25 cellular contexts compared by ENCODE assay signal in the genomic region with DNA sequence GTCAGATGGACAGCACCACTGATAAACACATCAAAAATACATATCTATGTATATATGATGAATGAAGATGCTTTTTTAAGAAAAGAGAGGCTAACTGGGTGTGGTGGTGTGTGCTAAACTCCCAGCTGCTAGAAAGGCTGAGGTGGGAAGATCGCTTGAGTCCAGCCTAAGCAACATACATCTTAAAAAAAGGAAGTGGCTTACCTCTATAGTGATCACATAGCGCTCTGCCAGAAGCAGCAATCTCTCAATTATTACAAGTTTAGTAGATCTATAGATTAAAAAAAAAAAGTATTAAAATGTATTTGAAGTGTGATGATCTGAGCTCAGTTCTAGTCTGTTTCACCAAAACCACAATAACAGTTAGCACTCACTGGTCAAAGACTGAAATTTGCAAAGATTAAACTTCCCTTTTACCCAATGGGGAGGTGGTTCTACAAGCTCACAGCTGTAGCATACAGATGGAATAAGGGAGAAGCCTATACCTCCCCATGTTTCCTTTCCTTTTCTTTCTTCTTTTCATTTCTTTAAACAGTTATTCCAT.
DNase-seq lines count a peak whose midpoint lies in the region; ATAC-seq and TF ChIP-seq lines count a peak whose summit lies in the region.
"Had no signal": no experiment of that assay in that cellular context is flagged by ENCODE, and none has a peak within 500 bp of the region (broad histone marks: within the 10 kb centered on the region; RNA-seq: fewer than 3 reads in every experiment).

No MANE protein-coding gene starts in this region.

- no peak overlapping the region for H3K9ac ChIP-seq in DND-41 (ENCODE audit: low read depth, low read length)
- H3K9ac ChIP-seq in GM23248: no peak overlapping the region

- no peaks in the 10 kb centered on the region for H3K9me3 Mint-ChIP-seq in activated CD8-positive, alpha-beta memory T cell treated with anti-CD3 and anti-CD28 coated beads, Interleukin-2, amount 10 ng/mL, durations not matched to agents 7 days and 5 days (ENCODE audit: low read depth)
- H3K9me3 Mint-ChIP-seq in naive thymus-derived CD4-positive, alpha-beta T cell: no peaks in the 10 kb centered on the region
- H3K9me3 Mint-ChIP-seq: IgD-negative memory B cell; nephron progenitor cell; stimulated activated memory B cell treated with anti-CD40 and anti-IgM and Interleukin-4, amounts not matched to agents 10 μg/mL and 1 μg/mL and 100 μg/mL, for 72 hours had no signal

- H3K9me2 ChIP-seq in GM23248 (ENCODE audit: insufficient read depth): no peaks in the 10 kb centered on the region

- H3K4me2 ChIP-seq in DND-41 (ENCODE audit: insufficient read depth, low read length) (no peak overlapping the region), GM23248 (ENCODE audit: unreplicated experiment) (no peak overlapping the region)
- H3K4me2 ChIP-seq: hepatocyte had no signal

- peak; percentile 51 for ATAC-seq in activated CD8-positive, alpha-beta memory T cell treated with anti-CD3 and anti-CD28 coated beads, Interleukin-2, amount 10 ng/mL, durations not matched to agents 7 days and 5 days
- ATAC-seq in DND-41 (ENCODE audit: insufficient read depth, low read depth): peak; percentile 39; the same call in 1 of the 3 replicates
- ATAC-seq in naive thymus-derived CD4-positive, alpha-beta T cell: peak; percentile 36
- ATAC-seq: mucosa of descending colon; stimulated activated memory B cell treated with anti-CD40 and anti-IgM and Interleukin-4, amounts not matched to agents 10 μg/mL and 1 μg/mL and 100 μg/mL, for 72 hours; upper lobe of right lung had no signal

- TF ChIP-seq CTCF in DND-41 (IDR thresholded peaks at IDR 0.05; ENCODE audit: borderline replicate concordance, extremely low read depth, low read length, poor library complexity, severe bottlenecking): no peak

- CTCF ChIA-PET in activated CD8-positive, alpha-beta memory T cell treated with anti-CD3 and anti-CD28 coated beads, Interleukin-2, amount 10 ng/mL, durations not matched to agents 7 days and 5 days (lab: Charles Lee): interaction anchor here (1.0 to 6.6 kb wide), 6 partner anchors 8 to 199 kb away, joined by 3 to 92 read pairs (median 3); no protein-coding TSS in a partner anchor
- CTCF ChIA-PET in naive thymus-derived CD4-positive, alpha-beta T cell (lab: Charles Lee): interaction anchor here (0.7 to 6.7 kb wide), 3 partner anchors 10 to 140 kb away, joined by 3 to 78 read pairs (median 3); no protein-coding TSS in a partner anchor

- H3K36me3 ChIP-seq in DND-41 (ENCODE audit: insufficient read depth, low read length) (peaks cover 90% of the 10 kb centered on the region), GM23248 (ENCODE audit: low read depth) (peaks cover 76% of the 10 kb centered on the region)
- peaks cover 32 to 71% (median 36%) of the 10 kb centered on the region in 3 experiments for H3K36me3 ChIP-seq in naive thymus-derived CD4-positive, alpha-beta T cell (ENCODE audit: control insufficient read depth in 2 of 3, insufficient read depth in 3 of 3, low read length in 3 of 3)
- H3K36me3 ChIP-seq: ovary had no signal

- no peaks in the 10 kb centered on the region for H4K20me1 ChIP-seq in DND-41 (ENCODE audit: insufficient read depth, low read length)
- H4K20me1 ChIP-seq in GM23248 (ENCODE audit: insufficient read depth): no peaks in the 10 kb centered on the region

- peak overlapping the region; percentile 56 for H3K27ac Mint-ChIP-seq in activated CD8-positive, alpha-beta memory T cell treated with anti-CD3 and anti-CD28 coated beads, Interleukin-2, amount 10 ng/mL, durations not matched to agents 7 days and 5 days
- peak overlapping the region in 2 of 9 donors; percentile 25 to 47 for H3K27ac Mint-ChIP-seq in naive thymus-derived CD4-positive, alpha-beta T cell
- H3K27ac Mint-ChIP-seq: nephron progenitor cell; stimulated activated memory B cell treated with anti-CD40 and anti-IgM and Interleukin-4, amounts not matched to agents 10 μg/mL and 1 μg/mL and 100 μg/mL, for 72 hours had no signal

- H3K4me1 ChIP-seq in DND-41 (ENCODE audit: insufficient read depth, low read length): peaks cover 11% of the 10 kb centered on the region
- H3K4me1 ChIP-seq in naive thymus-derived CD4-positive, alpha-beta T cell (ENCODE audit: control insufficient read depth in 2 of 2, insufficient read depth in 2 of 2, low read length in 2 of 2): peaks cover 0 to 5% of the 10 kb centered on the region in 2 donors
- H3K4me1 ChIP-seq in GM23248 (ENCODE audit: insufficient read depth): 0 out of 2 replicates have a peak, but pooled peaks cover 13% of the 10 kb centered on the region
- H3K4me1 ChIP-seq: breast epithelium had no signal

- WGBS in GM23248 (ENCODE audit: low coverage in 1 of 2, low lambda C conversion rate in 2 of 2, missing lambda C conversion rate in 2 of 2), 2 experiments: 92 to 97% methylated on average over 2 of the region's 2 CpGs

- H3K4me3 Mint-ChIP-seq in activated CD8-positive, alpha-beta memory T cell treated with anti-CD3 and anti-CD28 coated beads, Interleukin-2, amount 10 ng/mL, durations not matched to agents 7 days and 5 days: no peak overlapping the region
- no peak overlapping the region for H3K4me3 Mint-ChIP-seq in naive thymus-derived CD4-positive, alpha-beta T cell
- H3K4me3 Mint-ChIP-seq: IgD-negative memory B cell; nephron progenitor cell; stimulated activated memory B cell treated with anti-CD40 and anti-IgM and Interleukin-4, amounts not matched to agents 10 μg/mL and 1 μg/mL and 100 μg/mL, for 72 hours had no signal

- no peak overlapping the region for H3K27ac ChIP-seq in DND-41 (ENCODE audit: low read length)
- H3K27ac ChIP-seq in naive thymus-derived CD4-positive, alpha-beta T cell (ENCODE audit: low read depth, low read length): no peak overlapping the region
- no peak overlapping the region for H3K27ac ChIP-seq in GM23248
- H3K27ac ChIP-seq: breast epithelium, hepatocyte, ovary, suprapubic skin, upper lobe of right lung had no signal

- H3F3A ChIP-seq in GM23248 (ENCODE audit: insufficient read depth): peaks cover 10% of the 10 kb centered on the region; the same call in 1 of the 2 replicates

- intact Hi-C loops in naive thymus-derived CD4-positive, alpha-beta T cell (cut with micrococcal nuclease): no loop called here
- intact Hi-C loops in posterior cingulate gyrus (cut with DNase I): no loop called here

- H3K9me3 ChIP-seq in DND-41 (ENCODE audit: insufficient read depth, low read length, severe bottlenecking) (no peaks in the 10 kb centered on the region), GM23248 (ENCODE audit: low read depth) (no peaks in the 10 kb centered on the region)
- no peaks in the 10 kb centered on the region for H3K9me3 ChIP-seq in naive thymus-derived CD4-positive, alpha-beta T cell (ENCODE audit: control insufficient read depth in 2 of 3, low read length in 3 of 3)
- H3K9me3 ChIP-seq: breast epithelium, mucosa of descending colon, ovary, suprapubic skin, upper lobe of right lung had no signal

- H2AFZ ChIP-seq in DND-41 (ENCODE audit: low read depth, low read length) (no peak overlapping the region), GM23248 (no peak overlapping the region)
- H2AFZ ChIP-seq: hepatocyte had no signal

- H3K79me2 ChIP-seq in DND-41 (ENCODE audit: insufficient read depth, low read length): no peaks in the 10 kb centered on the region
- H3K79me2 ChIP-seq in GM23248 (ENCODE audit: insufficient read depth): no peaks in the 10 kb centered on the region
- H3K79me2 ChIP-seq: hepatocyte had no signal

- no peak for DNase-seq in activated CD8-positive, alpha-beta memory T cell treated with anti-CD3 and anti-CD28 coated beads, Interleukin-2, amount 10 ng/mL, durations not matched to agents 7 days and 5 days
- DNase-seq in activated CD8-positive, alpha-beta memory T cell treated with anti-CD3 and anti-CD28 coated beads, Interleukin-2, amount 50 U/mL, for 4 hours: no peak
- DNase-seq in DND-41 (no peak), NOMO-1 treated with DMSO at 0.1 percent for 48 hours (lab: John Stamatoyannopoulos, UW; ENCODE audit: unreplicated experiment) (peak; percentile 23), SIG-M5 treated with dmso at 0.1 percent for 504 hours (lab: John Stamatoyannopoulos, UW; ENCODE audit: unreplicated experiment) (no peak), posterior cingulate gyrus (no peak), GM23248 (no peak)
- no peak for DNase-seq in naive thymus-derived CD4-positive, alpha-beta T cell
- DNase-seq: activated naive CD4-positive, alpha-beta T cell treated with anti-CD3 and anti-CD28 coated beads, Interleukin-2, amount 50 U/mL, for 16 hours; anterior cingulate cortex; DMS153; mucosa of descending colon; NCI-H1930; NCI-H524 treated with DMSO at 0.1 percent for 48 hours; nephron progenitor cell; ovary; retina; Right ventricle myocardium superior; upper lobe of right lung had no signal

- H3K27me3 Mint-ChIP-seq in activated CD8-positive, alpha-beta memory T cell treated with anti-CD3 and anti-CD28 coated beads, Interleukin-2, amount 10 ng/mL, durations not matched to agents 7 days and 5 days: no peaks in the 10 kb centered on the region
- no peaks in the 10 kb centered on the region for H3K27me3 Mint-ChIP-seq in naive thymus-derived CD4-positive, alpha-beta T cell
- H3K27me3 Mint-ChIP-seq: IgD-negative memory B cell; stimulated activated memory B cell treated with anti-CD40 and anti-IgM and Interleukin-4, amounts not matched to agents 10 μg/mL and 1 μg/mL and 100 μg/mL, for 72 hours had no signal

- in situ Hi-C loops in GM23248 (cut with MboI): loop anchor here (25.0 kb wide), 1 partner anchor 1448 kb away; the partner anchor contains the start of gene PLPP3

- H3K36me3 Mint-ChIP-seq in activated CD8-positive, alpha-beta memory T cell treated with anti-CD3 and anti-CD28 coated beads, Interleukin-2, amount 10 ng/mL, durations not matched to agents 7 days and 5 days: peaks cover 31% of the 10 kb centered on the region
- H3K36me3 Mint-ChIP-seq in naive thymus-derived CD4-positive, alpha-beta T cell: peaks cover 0 to 21% (median 16%) of the 10 kb centered on the region in 5 donors

- H3K27me3 ChIP-seq in DND-41 (ENCODE audit: insufficient read depth, low read length, poor library complexity) (no peaks in the 10 kb centered on the region), GM23248 (replicated peaks; ENCODE audit: insufficient read depth) (no peaks in the 10 kb centered on the region)
- H3K27me3 ChIP-seq in naive thymus-derived CD4-positive, alpha-beta T cell (ENCODE audit: control insufficient read depth in 2 of 2, insufficient read depth in 2 of 2, low read length in 2 of 2): no peaks in the 10 kb centered on the region
- H3K27me3 ChIP-seq: breast epithelium, hepatocyte, ovary, suprapubic skin, upper lobe of right lung had no signal

- POLR2A ChIA-PET in naive thymus-derived CD4-positive, alpha-beta T cell (lab: Charles Lee): no interaction called here

- H3K4me3 ChIP-seq in DND-41 (ENCODE audit: low read depth in 1 of 2, low read length in 2 of 2) (no peak overlapping the region), GM23248 (no peak overlapping the region)
- H3K4me3 ChIP-seq in naive thymus-derived CD4-positive, alpha-beta T cell (ENCODE audit: low read length): no peak overlapping the region
- H3K4me3 ChIP-seq: breast epithelium, hepatocyte, lung, mucosa of descending colon, ovary, suprapubic skin, upper lobe of right lung had no signal

- H3K4me1 Mint-ChIP-seq in activated CD8-positive, alpha-beta memory T cell treated with anti-CD3 and anti-CD28 coated beads, Interleukin-2, amount 10 ng/mL, durations not matched to agents 7 days and 5 days: peaks cover 22% of the 10 kb centered on the region
- peaks cover 0 to 18% (median 12%) of the 10 kb centered on the region in 7 donors for H3K4me1 Mint-ChIP-seq in naive thymus-derived CD4-positive, alpha-beta T cell
- H3K4me1 Mint-ChIP-seq: nephron progenitor cell; stimulated activated memory B cell treated with anti-CD40 and anti-IgM and Interleukin-4, amounts not matched to agents 10 μg/mL and 1 μg/mL and 100 μg/mL, for 72 hours had no signal
